ENCODE assay signal across 22 cellular contexts in genomic region chr11:94140154-94140655, GRCh38. TPM values are rescaled to one million over a fixed set of nuclear protein-coding genes. Genes with fewer than 3 reads are reported as not detected.
A peak's percentile ranks its signal among the peaks of the same experiment; 100 is the strongest.
DNase-seq lines count a peak whose midpoint lies in the region; ATAC-seq, FAIRE-seq and TF ChIP-seq lines count a peak whose summit lies in the region.
"Had no signal": no experiment of that assay in that cellular context is flagged by ENCODE, and none has a peak within 500 bp of the region (broad histone marks: within the 10 kb centered on the region; RNA-seq: fewer than 3 reads in every experiment).

No MANE protein-coding gene starts in this region.

- ATAC-seq in PC-3 = no peak

- peaks cover 60% of the 10 kb centered on the region for H3K4me1 ChIP-seq in PC-3 (ENCODE audit: insufficient read depth, low read length)
- H3K4me1 ChIP-seq in GM23248 (ENCODE audit: insufficient read depth) = peaks cover 27% of the 10 kb centered on the region

- POLR2A ChIA-PET in PC-3 (lab: Charles Lee; ENCODE audit: unreplicated experiment) = no interaction called here

- H3K4me3 ChIP-seq in PC-3 (ENCODE audit: low read length) = peak overlapping the region; percentile 6; the same call in 1 of the 2 replicates
- no peak overlapping the region for H3K4me3 ChIP-seq in bronchial epithelial cell (ENCODE audit: low read depth, low read length)
- no peak overlapping the region for H3K4me3 ChIP-seq in GM23248
- H3K4me3 ChIP-seq: HAP-1 had no signal

- no peaks in the 10 kb centered on the region for H3K9me2 ChIP-seq in PC-3 (replicated peaks; ENCODE audit: low read length)
- H3K9me2 ChIP-seq in GM23248 (ENCODE audit: insufficient read depth) = no peaks in the 10 kb centered on the region

- DNase-seq in PC-3 (no peak), bronchial epithelial cell (ENCODE audit: low read depth) (peak; percentile 35), mesothelial cell of epicardium (ENCODE audit: low spot score in 2 of 2, unreplicated experiment in 2 of 2) (no peak), superior temporal gyrus (ENCODE audit: extremely low spot score) (peak; percentile 3), GM23248 (no peak), ureter (ENCODE audit: low spot score) (no peak), NCI-H2196 treated with DMSO at 0.1 percent for 48 hours (lab: John Stamatoyannopoulos, UW; ENCODE audit: unreplicated experiment) (no peak)
- no peak for DNase-seq in central memory CD4-positive, alpha-beta T cell
- DNase-seq: AML-193, EL, IMR-90, MV-4-11, NCI-H1105 treated with DMSO at 0.1 percent for 48 hours, NCI-H1694, NCI-H2081, NCI-H2171, NCI-H524 treated with DMSO at 0.1 percent for 48 hours, Right ventricle myocardium superior had no signal

- in situ Hi-C loops in GM23248 (cut with MboI) = no loop called here

- H3K36me3 Mint-ChIP-seq in mesothelial cell of epicardium = peaks cover 1% of the 10 kb centered on the region

- peak overlapping the region; percentile 59 for H3K4me2 ChIP-seq in PC-3 (ENCODE audit: low read length)
- no peak overlapping the region for H3K4me2 ChIP-seq in GM23248 (ENCODE audit: unreplicated experiment)

- 69 to 74% methylated on average over 2 of the region's 2 CpGs for WGBS in GM23248 (ENCODE audit: low coverage in 1 of 2, low lambda C conversion rate in 2 of 2, missing lambda C conversion rate in 2 of 2), 2 experiments

- H3F3A ChIP-seq in PC-3 (ENCODE audit: low read length, unreplicated experiment) (peaks cover 8% of the 10 kb centered on the region), GM23248 (ENCODE audit: insufficient read depth) (peaks cover 37% of the 10 kb centered on the region)

- no peak overlapping the region for H3K4me3 Mint-ChIP-seq in mesothelial cell of epicardium

- H3K36me3 ChIP-seq in PC-3 (ENCODE audit: low read depth, low read length) = no peaks in the 10 kb centered on the region
- H3K36me3 ChIP-seq in bronchial epithelial cell (ENCODE audit: control insufficient read depth, insufficient read depth, low read length) = no peaks in the 10 kb centered on the region
- H3K36me3 ChIP-seq in GM23248 (ENCODE audit: low read depth) = no peaks in the 10 kb centered on the region
- H3K36me3 ChIP-seq: HAP-1 had no signal

- peak overlapping the region; percentile 27 for H3K27ac ChIP-seq in PC-3 (ENCODE audit: low read length)
- no peak overlapping the region for H3K27ac ChIP-seq in GM23248
- H3K27ac ChIP-seq: C4-2B had no signal

- H3K9ac ChIP-seq in PC-3 (ENCODE audit: low read length) (no peak overlapping the region), GM23248 (no peak overlapping the region)

- no TSS peak for BruUV-seq in PC-3 (replicated peaks; lab: Mats Ljungman, UMichigan)

- no peaks in the 10 kb centered on the region for H3K9me3 ChIP-seq in PC-3 (ENCODE audit: low read length)
- H3K9me3 ChIP-seq in GM23248 (ENCODE audit: low read depth) = no peaks in the 10 kb centered on the region
- H3K9me3 ChIP-seq: HAP-1 had no signal

- H3K9me3 Mint-ChIP-seq in mesothelial cell of epicardium = no peaks in the 10 kb centered on the region

- TF ChIP-seq CTCF in PC-3 (conservative IDR thresholded peaks at IDR 0.05; ENCODE audit: low read depth, low read length) = no peak
- no peak for TF ChIP-seq CTCF in bronchial epithelial cell (IDR thresholded peaks at IDR 0.05; ENCODE audit: insufficient read depth, low read length, severe bottlenecking)
- no peak for TF ChIP-seq CTCF in mesothelial cell of epicardium (IDR thresholded peaks at IDR 0.05; ENCODE audit: unreplicated experiment)

- H2AFZ ChIP-seq in PC-3 (ENCODE audit: low read length) = no peak overlapping the region
- no peak overlapping the region for H2AFZ ChIP-seq in GM23248

- H4K20me1 ChIP-seq in PC-3 (ENCODE audit: low read length) = peaks cover 34% of the 10 kb centered on the region
- no peaks in the 10 kb centered on the region for H4K20me1 ChIP-seq in GM23248 (ENCODE audit: insufficient read depth)

- intact Hi-C loops in PC-3 (cut with micrococcal nuclease) = no loop called here

- H3K27ac Mint-ChIP-seq in mesothelial cell of epicardium = peak overlapping the region; percentile 1

- no peak for FAIRE-seq in bronchial epithelial cell (lab: Jason Lieb, UNC)
- FAIRE-seq: D721Med, RCC 7860 had no signal

- H3K27me3 ChIP-seq in PC-3 (ENCODE audit: low read length) (no peaks in the 10 kb centered on the region), bronchial epithelial cell (ENCODE audit: control insufficient read depth, insufficient read depth, low read length) (no peaks in the 10 kb centered on the region), GM23248 (replicated peaks; ENCODE audit: insufficient read depth) (no peaks in the 10 kb centered on the region)

- H3K79me2 ChIP-seq in PC-3 (ENCODE audit: low read length) (peaks cover 92% of the 10 kb centered on the region), GM23248 (ENCODE audit: insufficient read depth) (peaks cover 85% of the 10 kb centered on the region)

- peaks cover 62% of the 10 kb centered on the region for H3K4me1 Mint-ChIP-seq in mesothelial cell of epicardium

- CTCF ChIA-PET in PC-3 (lab: Charles Lee) = no interaction called here

- H3K27me3 Mint-ChIP-seq in mesothelial cell of epicardium (ENCODE audit: low read depth) = no peaks in the 10 kb centered on the region

RNA-seq across cellular contexts. Expression of gene PANX1, which starts 11.6 kb away (rescaled TPM):
- total RNA-seq in PC-3 (2014; rRNA removed) (62.9 and 67.7 TPM in 2 replicates), bronchial epithelial cell (44.8 and 60.3 TPM in 2 replicates), mesothelial cell of epicardium (40.1 to 42.9 TPM (median 41.2 TPM) in 3 replicates), ureter (14.5 TPM)
- total RNA-seq in GM23248 (2014; rRNA removed; shearing (Covaris generic)) = 39.8 and 43.9 TPM in 2 replicates
- polyA plus RNA-seq in GM23248 (2016; fragmentation: Nextera tagmentation; extraction: Ambion mirVana) = 18.7 and 19.7 TPM in 2 replicates

Comparison
In these comparisons a context has a peak if more than half of its experiments do, and no peak if none do; other contexts are left out.
1. DNase-seq: peak in bronchial epithelial cell (single experiment) and superior temporal gyrus (single experiment); none in PC-3 (single experiment), mesothelial cell of epicardium (0 of 2), GM23248 (single experiment), central memory CD4-positive, alpha-beta T cell (single experiment), ureter (single experiment) and NCI-H2196 treated with DMSO at 0.1 percent for 48 hours (single experiment).